In genomic region chr3:142319094-142319493, GRCh38 we compare ENCODE assay signal across 18 cellular contexts.
DNase-seq lines count a peak whose midpoint lies in the region; ATAC-seq, FAIRE-seq and TF ChIP-seq lines count a peak whose summit lies in the region.
"Had no signal": no experiment of that assay in that cellular context is flagged by ENCODE, and none has a peak within 500 bp of the region (broad histone marks: within the 10 kb centered on the region; RNA-seq: fewer than 3 reads in every experiment).

No MANE protein-coding gene starts in this region.

- no peak for FAIRE-seq in K562 (lab: Jason Lieb, UNC)
- FAIRE-seq: colon had no signal

- no peaks in the 10 kb centered on the region for H3K27me3 Mint-ChIP-seq in activated T-helper 2 cell treated with anti-CD3 and anti-CD28 coated beads, Interferon-gamma antibody, Interleukin-2, Interleukin-4, amounts not matched to agents 10 μg/mL and 5 μg/mL and 100 μg/mL, durations not matched to agents 14 hours and 24 hours and 36 hours (ENCODE audit: low read depth)
- H3K27me3 Mint-ChIP-seq in endothelial cell (ENCODE audit: unreplicated experiment): no peaks in the 10 kb centered on the region
- H3K27me3 Mint-ChIP-seq: activated naive CD8-positive, alpha-beta T cell treated with anti-CD3 and anti-CD28 coated beads for 36 hours; B cell; progenitor cell of endocrine pancreas had no signal

- ATAC-seq in K562 (peak; percentile 73), left lobe of liver (peak; percentile 48), GM21528 (IDR thresholded peaks at IDR 0.05; ENCODE audit: low FRiP score, unreplicated experiment) (no peak)
- ATAC-seq: activated CD4-positive, CD25-positive, alpha-beta regulatory T cell treated with anti-CD3 and anti-CD28 coated beads, Interleukin-2, amount 50 U/mL, for 24 hours had no signal

- peaks cover 15% of the 10 kb centered on the region; the same call in 1 of the 3 replicates for H3K36me3 ChIP-seq in K562 (ENCODE audit: control insufficient read depth, insufficient read depth, low read length)
- H3K36me3 ChIP-seq: HAP-1 had no signal

- intact Hi-C loops in K562 (cut with micrococcal nuclease): no loop called here
- intact Hi-C loops in activated T-helper 2 cell treated with anti-CD3 and anti-CD28 coated beads, Interferon-gamma antibody, Interleukin-2, Interleukin-4, amounts not matched to agents 10 μg/mL and 5 μg/mL and 100 μg/mL, durations not matched to agents 14 hours and 24 hours and 36 hours (cut with micrococcal nuclease): loop anchor here (5.0 kb wide), 1 partner anchor 502 kb away; no protein-coding TSS in a partner anchor

- TF ChIP-seq EP300 in K562 (IDR thresholded peaks at IDR 0.05; ENCODE audit: low read length): peak; percentile 68

- peak overlapping the region in 1 of 2 experiments; percentile 32; a peak in 1 of 4 replicates for H3K9ac ChIP-seq in K562 (ENCODE audit: insufficient read depth in 1 of 2, low read depth in 2 of 2, low read length in 2 of 2)

- H3K4me2 ChIP-seq in K562 (ENCODE audit: insufficient read depth, low read length): peak overlapping the region; percentile 12; the same call in 1 of the 2 replicates

- 14% methylated on average over 1 of the region's 1 CpG for WGBS in K562 (ENCODE audit: insufficient coverage, low coverage, missing lambda C conversion rate)

- DNase-seq in AG09309 (ENCODE audit: low read depth) (peak; percentile 13), HT1080 (ENCODE audit: low read depth) (peak; percentile 53), K562 (ENCODE audit: extremely low read depth in 1 of 4, low spot score in 3 of 4) (peak; percentile 21 to 51 (median 30)), left lobe of liver (ENCODE audit: low spot score) (no peak), endothelial cell (ENCODE audit: low spot score) (no peak), amniotic stem cell (lab: John Stamatoyannopoulos, UW) (no peak)
- DNase-seq in activated T-helper 2 cell treated with anti-CD3 and anti-CD28 coated beads, Interferon-gamma antibody, Interleukin-2, Interleukin-4, amounts not matched to agents 10 μg/mL and 5 μg/mL and 100 μg/mL, durations not matched to agents 14 hours and 24 hours and 36 hours (ENCODE audit: low spot score): no peak
- DNase-seq: activated CD8-positive, alpha-beta memory T cell treated with anti-CD3 and anti-CD28 coated beads, Interleukin-2, amount 50 U/mL, for 48 hours; activated naive CD8-positive, alpha-beta T cell treated with anti-CD3 and anti-CD28 coated beads for 36 hours; DMS79 treated with DMSO at 0.1 percent for 48 hours; foreskin melanocyte; transverse colon had no signal

- no peaks in the 10 kb centered on the region for H3K9me3 ChIP-seq in K562 (replicated peaks; ENCODE audit: control insufficient read depth, insufficient read depth, low read depth, low read length)
- H3K9me3 ChIP-seq: HAP-1, transverse colon had no signal

- no peak overlapping the region for H3K27ac Mint-ChIP-seq in activated T-helper 2 cell treated with anti-CD3 and anti-CD28 coated beads, Interferon-gamma antibody, Interleukin-2, Interleukin-4, amounts not matched to agents 10 μg/mL and 5 μg/mL and 100 μg/mL, durations not matched to agents 14 hours and 24 hours and 36 hours
- no peak overlapping the region for H3K27ac Mint-ChIP-seq in endothelial cell (ENCODE audit: unreplicated experiment)
- H3K27ac Mint-ChIP-seq: activated naive CD8-positive, alpha-beta T cell treated with anti-CD3 and anti-CD28 coated beads for 36 hours; progenitor cell of endocrine pancreas had no signal

- no peak overlapping the region for H3K4me3 ChIP-seq in AG09309 (ENCODE audit: control insufficient read depth, low read depth, low read length)
- no peak overlapping the region for H3K4me3 ChIP-seq in K562
- H3K4me3 ChIP-seq: HAP-1, transverse colon had no signal

- H3K9me3 Mint-ChIP-seq in activated T-helper 2 cell treated with anti-CD3 and anti-CD28 coated beads, Interferon-gamma antibody, Interleukin-2, Interleukin-4, amounts not matched to agents 10 μg/mL and 5 μg/mL and 100 μg/mL, durations not matched to agents 14 hours and 24 hours and 36 hours: no peaks in the 10 kb centered on the region
- H3K9me3 Mint-ChIP-seq in endothelial cell (ENCODE audit: unreplicated experiment): no peaks in the 10 kb centered on the region
- H3K9me3 Mint-ChIP-seq: activated naive CD8-positive, alpha-beta T cell treated with anti-CD3 and anti-CD28 coated beads for 36 hours had no signal

- peaks cover 47% of the 10 kb centered on the region for H3K36me3 Mint-ChIP-seq in activated T-helper 2 cell treated with anti-CD3 and anti-CD28 coated beads, Interferon-gamma antibody, Interleukin-2, Interleukin-4, amounts not matched to agents 10 μg/mL and 5 μg/mL and 100 μg/mL, durations not matched to agents 14 hours and 24 hours and 36 hours (ENCODE audit: low read depth)
- H3K36me3 Mint-ChIP-seq in endothelial cell (ENCODE audit: low read depth, unreplicated experiment): peaks cover 10% of the 10 kb centered on the region

- POLR2A ChIA-PET in K562 (lab: Yijun Ruan, JAX): no interaction called here

- H3K4me1 Mint-ChIP-seq in activated T-helper 2 cell treated with anti-CD3 and anti-CD28 coated beads, Interferon-gamma antibody, Interleukin-2, Interleukin-4, amounts not matched to agents 10 μg/mL and 5 μg/mL and 100 μg/mL, durations not matched to agents 14 hours and 24 hours and 36 hours (ENCODE audit: low read depth): peaks cover 3% of the 10 kb centered on the region
- no peaks in the 10 kb centered on the region for H3K4me1 Mint-ChIP-seq in endothelial cell (ENCODE audit: unreplicated experiment)
- H3K4me1 Mint-ChIP-seq: B cell had no signal

- H3K4me3 Mint-ChIP-seq in activated T-helper 2 cell treated with anti-CD3 and anti-CD28 coated beads, Interferon-gamma antibody, Interleukin-2, Interleukin-4, amounts not matched to agents 10 μg/mL and 5 μg/mL and 100 μg/mL, durations not matched to agents 14 hours and 24 hours and 36 hours (ENCODE audit: low read depth): no peak overlapping the region
- no peak overlapping the region for H3K4me3 Mint-ChIP-seq in endothelial cell (ENCODE audit: unreplicated experiment)
- H3K4me3 Mint-ChIP-seq: activated naive CD8-positive, alpha-beta T cell treated with anti-CD3 and anti-CD28 coated beads for 36 hours; B cell had no signal

- CTCF ChIA-PET in K562 (lab: Yijun Ruan, JAX; ENCODE audit: low intra/inter-chr PET ratio): no interaction called here

- H3K79me2 ChIP-seq in K562 (ENCODE audit: control insufficient read depth, insufficient read depth, low read length): no peaks in the 10 kb centered on the region

- TF ChIP-seq CTCF in AG09309 (IDR thresholded peaks at IDR 0.05; ENCODE audit: control insufficient read depth, insufficient read depth, low read depth, low read length, missing control alignments) (no peak), K562 (IDR thresholded peaks at IDR 0.05 in 2 of 3, conservative IDR thresholded peaks at IDR 0.05 in 1 of 3; ENCODE audit: insufficient read depth in 2 of 3, low read depth in 1 of 3, low read length in 3 of 3) (no peak), endothelial cell (IDR thresholded peaks at IDR 0.05; ENCODE audit: unreplicated experiment) (no peak)

- no peaks in the 10 kb centered on the region for H3K27me3 ChIP-seq in K562 (ENCODE audit: control insufficient read depth in 2 of 2, insufficient read depth in 2 of 2, low read length in 2 of 2)
- H3K27me3 ChIP-seq: transverse colon had no signal

- H3K4me1 ChIP-seq in K562 (replicated peaks in 1 of 2; ENCODE audit: control insufficient read depth in 2 of 2, insufficient read depth in 2 of 2, low read length in 2 of 2): peaks cover 6 to 23% of the 10 kb centered on the region in 2 experiments; a peak in 4 of 5 replicates
- H3K4me1 ChIP-seq: HAP-1, transverse colon had no signal

- TF ChIP-seq POLR2A in K562 (conservative IDR thresholded peaks at IDR 0.05): no peak

- H3K27ac ChIP-seq in K562 (ENCODE audit: extremely low read depth, low read depth, low read length): peak overlapping the region; percentile 73; the same call in 2 of the 3 replicates
- H3K27ac ChIP-seq: transverse colon had no signal

- peak overlapping the region; percentile 64 for H2AFZ ChIP-seq in K562 (ENCODE audit: low read depth, low read length)

- no peaks in the 10 kb centered on the region for H4K20me1 ChIP-seq in K562 (replicated peaks; ENCODE audit: control insufficient read depth, insufficient read depth, low read length)

- in situ Hi-C loops in K562 (cut with MboI): no loop called here

- TF ChIP-seq RAD21 in K562 (CRISPR knock-in tag; conservative IDR thresholded peaks at IDR 0.05 in 1 of 2, IDR thresholded peaks at IDR 0.05 in 1 of 2): no peak

- no peaks in the 10 kb centered on the region for H3K9me1 ChIP-seq in K562 (ENCODE audit: control insufficient read depth, insufficient read depth, low read length)

- BruUV-seq in K562 (replicated peaks; lab: Mats Ljungman, UMichigan): no TSS peak

TF ChIP-seq in K562, 482 proteins besides CTCF, POLR2A, EP300 and RAD21 (continues in another document):
- TF ChIP-seq PHF21A (IDR thresholded peaks at IDR 0.05; ENCODE audit: borderline replicate concordance, low read depth) (no peak), ZBTB17 (CRISPR knock-in tag; IDR thresholded peaks at IDR 0.05) (no peak), ELF2 (CRISPR knock-in tag; IDR thresholded peaks at IDR 0.05) (no peak), RBM17 (IDR thresholded peaks at IDR 0.05; ENCODE audit: borderline replicate concordance, low read depth, low read length) (no peak), MTA2 (IDR thresholded peaks at IDR 0.05; ENCODE audit: low read depth) (0 out of 2 replicates have a peak, but pooled peaks have one; percentile 18), CBFA2T2 (conservative IDR thresholded peaks at IDR 0.05) (peak; percentile 54; the same call in 1 of the 2 replicates), NCOA1 (IDR thresholded peaks at IDR 0.05; ENCODE audit: low read depth) (0 out of 2 replicates have a peak, but pooled peaks have one; percentile 48), CAMTA2 (CRISPR knock-in tag; conservative IDR thresholded peaks at IDR 0.05) (no peak), MAFG (tag; conservative IDR thresholded peaks at IDR 0.05) (peak; percentile 99), SMARCA4 (IDR thresholded peaks at IDR 0.05) (peak; percentile 82), NFE2L1 (tag; IDR thresholded peaks at IDR 0.05; ENCODE audit: borderline replicate concordance, low read depth) (peak; percentile 92), SP1 (CRISPR knock-in tag; IDR thresholded peaks at IDR 0.05) (no peak), JUND (IDR thresholded peaks at IDR 0.05; ENCODE audit: borderline replicate concordance, low read depth, low read length) (peak; percentile 71), JUND (tag; IDR thresholded peaks at IDR 0.05; ENCODE audit: borderline replicate concordance, low read depth, low read length) (peak; percentile 28; the same call in 1 of the 3 replicates), EHMT2 (IDR thresholded peaks at IDR 0.05) (0 out of 2 replicates have a peak, but pooled peaks have one; percentile 46), HDAC6 (IDR thresholded peaks at IDR 0.05; ENCODE audit: low read depth, low read length) (no peak), PCBP1 (IDR thresholded peaks at IDR 0.05; ENCODE audit: low read depth, low read length, poor library complexity, severe bottlenecking) (no peak), ZNF695 (CRISPR knock-in tag; IDR thresholded peaks at IDR 0.05) (no peak)

Comparison
In these comparisons a context has a peak if more than half of its experiments do, and no peak if none do; other contexts are left out.
1. DNase-seq: peak in AG09309 (single experiment), HT1080 (single experiment) and K562 (4 of 4); none in left lobe of liver (single experiment), activated T-helper 2 cell treated with anti-CD3 and anti-CD28 coated beads, Interferon-gamma antibody, Interleukin-2, Interleukin-4, amounts not matched to agents 10 μg/mL and 5 μg/mL and 100 μg/mL, durations not matched to agents 14 hours and 24 hours and 36 hours (single experiment), endothelial cell (single experiment) and amniotic stem cell (single experiment).